In genomic region chr14:94994245-94994644, GRCh38 we compare ENCODE assay signal across 11 cellular contexts.
"Had no signal": no experiment of that assay in that cellular context is flagged by ENCODE, and none has a peak within 500 bp of the region (broad histone marks: within the 10 kb centered on the region; RNA-seq: fewer than 3 reads in every experiment).

No MANE protein-coding gene starts in this region.

- H3K4me2 ChIP-seq: GM23338 had no signal

- H3K9ac ChIP-seq: GM23248 had no signal

- H2AFZ ChIP-seq: GM23248, GM23338 had no signal

- H3K27ac ChIP-seq: GM23248 had no signal

- DNase-seq: GM23248, GOT3, H7, H9, HCEC 1CT, HFFc6 had no signal

- FAIRE-seq: H1, H54 had no signal

- ATAC-seq: GM23338, HCT116 had no signal

- H3K4me1 ChIP-seq: HAP-1 had no signal

- H3K36me3 ChIP-seq: HAP-1 had no signal

- H3K4me3 ChIP-seq: GM23248, GM23338, HAP-1 had no signal

- H3K9me3 ChIP-seq: HAP-1 had no signal
